Comparison of ENCODE assay signal across 35 cellular contexts in genomic region chr12:80917651-80918050, GRCh38. TPM values are rescaled to one million over a fixed set of nuclear protein-coding genes. Genes with fewer than 3 reads are reported as not detected.
"Had no signal": no experiment of that assay in that cellular context is flagged by ENCODE, and none has a peak within 500 bp of the region (broad histone marks: within the 10 kb centered on the region; RNA-seq: fewer than 3 reads in every experiment).

No MANE protein-coding gene starts in this region.

- H3K4me1 ChIP-seq: esophagus muscularis mucosa, foreskin keratinocyte, gastrocnemius medialis had no signal

- H3K36me3 Mint-ChIP-seq: activated CD4-positive, alpha-beta memory T cell treated with anti-CD3 and anti-CD28 coated beads for 36 hours; activated CD8-positive, alpha-beta memory T cell treated with anti-CD3 and anti-CD28 coated beads, Interleukin-2, amount 10 ng/mL, durations not matched to agents 7 days and 5 days; activated naive CD8-positive, alpha-beta T cell had no signal

- H3K4me1 Mint-ChIP-seq: activated CD4-positive, alpha-beta T cell treated with anti-CD3 and anti-CD28 coated beads for 36 hours; activated CD4-positive, alpha-beta T cell treated with anti-CD3 and anti-CD28 coated beads, Interleukin-2, amount 10 ng/mL, durations not matched to agents 24 days and 14 days; activated CD8-positive, alpha-beta memory T cell treated with anti-CD3 and anti-CD28 coated beads, Interleukin-2, amount 10 ng/mL, durations not matched to agents 7 days and 5 days; central memory CD8-positive, alpha-beta T cell; T-helper 17 cell had no signal

- H3K27ac Mint-ChIP-seq: activated CD4-positive, alpha-beta memory T cell treated with anti-CD3 and anti-CD28 coated beads for 36 hours; activated CD4-positive, alpha-beta T cell treated with anti-CD3 and anti-CD28 coated beads for 36 hours; activated CD4-positive, alpha-beta T cell treated with anti-CD3 and anti-CD28 coated beads, Interleukin-2, amount 10 ng/mL, durations not matched to agents 24 days and 14 days; activated CD8-positive, alpha-beta memory T cell treated with anti-CD3 and anti-CD28 coated beads, Interleukin-2, amount 10 ng/mL, durations not matched to agents 7 days and 5 days; activated CD8-positive, alpha-beta T cell treated with anti-CD3 and anti-CD28 coated beads, Interleukin-2, amount 10 ng/mL, durations not matched to agents 7 days and 5 days; activated naive CD8-positive, alpha-beta T cell; dendritic cell treated with granulocyte-macrophage colony-stimulating factor and Interleukin-4, amounts not matched to agents 40 ng/mL and 50 ng/mL, for 4 days; T-helper 17 cell; T-helper 2 cell treated with Interferon-gamma antibody and Interleukin-4, amounts not matched to agents 5 μg/mL and 100 μg/mL, for 36 hours had no signal

- H3K4me3 Mint-ChIP-seq: activated CD4-positive, alpha-beta memory T cell treated with anti-CD3 and anti-CD28 coated beads for 36 hours; activated CD4-positive, alpha-beta T cell treated with anti-CD3 and anti-CD28 coated beads for 36 hours; activated CD4-positive, alpha-beta T cell treated with anti-CD3 and anti-CD28 coated beads, Interleukin-2, amount 10 ng/mL, durations not matched to agents 24 days and 14 days; activated CD8-positive, alpha-beta memory T cell treated with anti-CD3 and anti-CD28 coated beads, Interleukin-2, amount 10 ng/mL, durations not matched to agents 7 days and 5 days; activated CD8-positive, alpha-beta T cell treated with anti-CD3 and anti-CD28 coated beads, Interleukin-2, amount 10 ng/mL, durations not matched to agents 7 days and 5 days; activated naive CD8-positive, alpha-beta T cell; central memory CD8-positive, alpha-beta T cell; dendritic cell treated with granulocyte-macrophage colony-stimulating factor and Interleukin-4, amounts not matched to agents 40 ng/mL and 50 ng/mL, for 4 days; T-helper 17 cell; T-helper 2 cell treated with Interferon-gamma antibody and Interleukin-4, amounts not matched to agents 5 μg/mL and 100 μg/mL, for 36 hours had no signal

- H3K27me3 Mint-ChIP-seq: activated CD4-positive, alpha-beta memory T cell treated with anti-CD3 and anti-CD28 coated beads for 36 hours; activated CD4-positive, alpha-beta T cell treated with anti-CD3 and anti-CD28 coated beads for 36 hours; activated CD4-positive, alpha-beta T cell treated with anti-CD3 and anti-CD28 coated beads, Interleukin-2, amount 10 ng/mL, durations not matched to agents 24 days and 14 days; activated CD8-positive, alpha-beta memory T cell treated with anti-CD3 and anti-CD28 coated beads, Interleukin-2, amount 10 ng/mL, durations not matched to agents 7 days and 5 days; activated naive CD8-positive, alpha-beta T cell; central memory CD8-positive, alpha-beta T cell; dendritic cell treated with granulocyte-macrophage colony-stimulating factor and Interleukin-4, amounts not matched to agents 40 ng/mL and 50 ng/mL, for 4 days; T-helper 17 cell had no signal

- H3K9me3 ChIP-seq: esophagus muscularis mucosa, gastrocnemius medialis, heart left ventricle had no signal

- H3K9me3 Mint-ChIP-seq: activated CD4-positive, alpha-beta T cell treated with anti-CD3 and anti-CD28 coated beads, Interleukin-2, amount 10 ng/mL, durations not matched to agents 24 days and 14 days; dendritic cell treated with granulocyte-macrophage colony-stimulating factor and Interleukin-4, amounts not matched to agents 40 ng/mL and 50 ng/mL, for 4 days; T-helper 2 cell treated with Interferon-gamma antibody and Interleukin-4, amounts not matched to agents 5 μg/mL and 100 μg/mL, for 36 hours had no signal

- H3K27me3 ChIP-seq: brain microvascular endothelial cell, dorsolateral prefrontal cortex, esophagus muscularis mucosa, foreskin keratinocyte, gastrocnemius medialis, heart left ventricle had no signal

- H3K27ac ChIP-seq: brain microvascular endothelial cell, coronary artery, dorsolateral prefrontal cortex, esophagus muscularis mucosa, foreskin keratinocyte, gastrocnemius medialis, heart left ventricle had no signal

- ATAC-seq: activated CD4-positive, alpha-beta T cell treated with anti-CD3 and anti-CD28 coated beads for 36 hours; activated CD8-positive, alpha-beta memory T cell treated with anti-CD3 and anti-CD28 coated beads, Interleukin-2, amount 10 ng/mL, durations not matched to agents 7 days and 5 days; activated CD8-positive, alpha-beta T cell treated with anti-CD3 and anti-CD28 coated beads, Interleukin-2, amount 10 ng/mL, durations not matched to agents 7 days and 5 days; foreskin keratinocyte; gastrocnemius medialis; heart left ventricle; T-helper 17 cell had no signal

- H3K36me3 ChIP-seq: brain microvascular endothelial cell, esophagus muscularis mucosa, gastrocnemius medialis, heart left ventricle had no signal

- DNase-seq: activated CD4-positive, alpha-beta memory T cell treated with anti-CD3 and anti-CD28 coated beads for 36 hours; activated CD4-positive, alpha-beta T cell treated with anti-CD3 and anti-CD28 coated beads for 36 hours; activated CD4-positive, alpha-beta T cell treated with anti-CD3 and anti-CD28 coated beads, Interleukin-2, amount 10 ng/mL, durations not matched to agents 24 days and 14 days; activated CD4-positive, CD25-positive, alpha-beta regulatory T cell; activated CD4-positive, CD25-positive, alpha-beta regulatory T cell treated with anti-CD3 and anti-CD28 coated beads, Interleukin-2, amount 50 U/mL, for 72 hours; activated CD8-positive, alpha-beta memory T cell treated with anti-CD3 and anti-CD28 coated beads, Interleukin-2, amount 10 ng/mL, durations not matched to agents 7 days and 5 days; activated CD8-positive, alpha-beta memory T cell treated with anti-CD3 and anti-CD28 coated beads, Interleukin-2, amount 50 U/mL, for 4 hours; activated CD8-positive, alpha-beta T cell treated with anti-CD3 and anti-CD28 coated beads, Interleukin-2, amount 10 ng/mL, durations not matched to agents 7 days and 5 days; activated gamma-delta T cell; activated naive CD4-positive, alpha-beta T cell; activated naive CD4-positive, alpha-beta T cell treated with anti-CD3 and anti-CD28 coated beads, Interleukin-2, amount 50 U/mL, for 16 hours; activated T-cell treated with anti-CD3 and anti-CD28 coated beads, Interleukin-2, amount 50 U/mL, for 1 hour; activated T-cell treated with anti-CD3 and anti-CD28 coated beads, Interleukin-2, amount 50 U/mL, for 48 hours; amniotic stem cell; anterior cingulate cortex; brain microvascular endothelial cell; dorsolateral prefrontal cortex; effector memory CD4-positive, alpha-beta T cell; erythroblast; foreskin keratinocyte; gastrocnemius medialis; glutamatergic neuron; heart left ventricle; T-helper 1 cell; T-helper 17 cell; T1000 had no signal

- FAIRE-seq: astrocyte, bronchial epithelial cell had no signal

- H3K4me3 ChIP-seq: coronary artery, dorsolateral prefrontal cortex, esophagus muscularis mucosa, gastrocnemius medialis, heart left ventricle had no signal

RNA-seq across cellular contexts. Expression of gene LIN7A, which starts 20.1 kb away (rescaled TPM):
- total RNA-seq: activated CD4-positive, alpha-beta memory T cell treated with anti-CD3 and anti-CD28 coated beads for 36 hours; activated CD4-positive, alpha-beta T cell treated with anti-CD3 and anti-CD28 coated beads for 36 hours; activated CD8-positive, alpha-beta memory T cell treated with anti-CD3 and anti-CD28 coated beads for 36 hours; activated CD8-positive, alpha-beta T cell treated with anti-CD3 and anti-CD28 coated beads, Interleukin-2, amount 10 ng/mL, durations not matched to agents 7 days and 5 days; foreskin keratinocyte had no signal
- polyA plus RNA-seq: foreskin keratinocyte had no signal
